ENCODE assay signal across 1 cellular context in the genomic region with DNA sequence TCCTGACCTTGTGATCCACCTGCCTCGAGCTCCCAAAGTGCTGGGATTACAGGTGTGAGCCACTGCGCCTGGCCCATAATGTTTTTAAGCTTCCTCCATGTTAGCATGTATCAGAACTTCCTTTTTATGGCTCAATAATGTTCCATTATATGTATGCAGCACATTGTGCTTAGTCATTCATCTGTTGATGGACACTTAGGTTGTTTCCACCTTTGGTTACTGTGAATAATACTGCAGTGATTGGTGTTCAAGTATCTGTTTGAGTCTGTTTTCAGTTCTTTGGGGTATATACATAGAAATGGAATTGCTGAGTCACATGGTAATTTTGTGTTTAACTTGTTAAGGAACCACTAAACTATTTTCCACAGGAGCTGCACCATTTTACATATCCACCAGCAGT.
TF ChIP-seq lines count a peak whose summit lies in the region.

No MANE protein-coding gene starts in this region.

TF ChIP-seq in GM12878, 131 proteins besides CTCF, POLR2A, EP300 and RAD21:
- TF ChIP-seq, protein P1, sequence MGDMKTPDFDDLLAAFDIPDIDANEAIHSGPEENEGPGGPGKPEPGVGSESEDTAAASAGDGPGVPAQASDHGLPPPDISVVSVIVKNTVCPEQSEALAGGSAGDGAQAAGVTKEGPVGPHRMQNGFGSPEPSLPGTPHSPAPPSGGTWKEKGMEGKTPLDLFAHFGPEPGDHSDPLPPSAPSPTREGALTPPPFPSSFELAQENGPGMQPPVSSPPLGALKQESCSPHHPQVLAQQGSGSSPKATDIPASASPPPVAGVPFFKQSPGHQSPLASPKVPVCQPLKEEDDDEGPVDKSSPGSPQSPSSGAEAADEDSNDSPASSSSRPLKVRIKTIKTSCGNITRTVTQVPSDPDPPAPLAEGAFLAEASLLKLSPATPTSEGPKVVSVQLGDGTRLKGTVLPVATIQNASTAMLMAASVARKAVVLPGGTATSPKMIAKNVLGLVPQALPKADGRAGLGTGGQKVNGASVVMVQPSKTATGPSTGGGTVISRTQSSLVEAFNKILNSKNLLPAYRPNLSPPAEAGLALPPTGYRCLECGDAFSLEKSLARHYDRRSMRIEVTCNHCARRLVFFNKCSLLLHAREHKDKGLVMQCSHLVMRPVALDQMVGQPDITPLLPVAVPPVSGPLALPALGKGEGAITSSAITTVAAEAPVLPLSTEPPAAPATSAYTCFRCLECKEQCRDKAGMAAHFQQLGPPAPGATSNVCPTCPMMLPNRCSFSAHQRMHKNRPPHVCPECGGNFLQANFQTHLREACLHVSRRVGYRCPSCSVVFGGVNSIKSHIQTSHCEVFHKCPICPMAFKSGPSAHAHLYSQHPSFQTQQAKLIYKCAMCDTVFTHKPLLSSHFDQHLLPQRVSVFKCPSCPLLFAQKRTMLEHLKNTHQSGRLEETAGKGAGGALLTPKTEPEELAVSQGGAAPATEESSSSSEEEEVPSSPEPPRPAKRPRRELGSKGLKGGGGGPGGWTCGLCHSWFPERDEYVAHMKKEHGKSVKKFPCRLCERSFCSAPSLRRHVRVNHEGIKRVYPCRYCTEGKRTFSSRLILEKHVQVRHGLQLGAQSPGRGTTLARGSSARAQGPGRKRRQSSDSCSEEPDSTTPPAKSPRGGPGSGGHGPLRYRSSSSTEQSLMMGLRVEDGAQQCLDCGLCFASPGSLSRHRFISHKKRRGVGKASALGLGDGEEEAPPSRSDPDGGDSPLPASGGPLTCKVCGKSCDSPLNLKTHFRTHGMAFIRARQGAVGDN (IDR thresholded peaks at IDR 0.05) = no peak
- TF ChIP-seq NBN (IDR thresholded peaks at IDR 0.05) = 0 out of 2 replicates have a peak, but pooled peaks have one; percentile 49
- TF ChIP-seq HDAC2 (IDR thresholded peaks at IDR 0.05) = no peak
- 0 out of 2 replicates have a peak, but pooled peaks have one; percentile 23 for TF ChIP-seq BCL11A (IDR thresholded peaks at IDR 0.05; ENCODE audit: low read depth, low read length)
- TF ChIP-seq NR2F1 (conservative IDR thresholded peaks at IDR 0.05) = no peak
- TF ChIP-seq, protein P2, sequence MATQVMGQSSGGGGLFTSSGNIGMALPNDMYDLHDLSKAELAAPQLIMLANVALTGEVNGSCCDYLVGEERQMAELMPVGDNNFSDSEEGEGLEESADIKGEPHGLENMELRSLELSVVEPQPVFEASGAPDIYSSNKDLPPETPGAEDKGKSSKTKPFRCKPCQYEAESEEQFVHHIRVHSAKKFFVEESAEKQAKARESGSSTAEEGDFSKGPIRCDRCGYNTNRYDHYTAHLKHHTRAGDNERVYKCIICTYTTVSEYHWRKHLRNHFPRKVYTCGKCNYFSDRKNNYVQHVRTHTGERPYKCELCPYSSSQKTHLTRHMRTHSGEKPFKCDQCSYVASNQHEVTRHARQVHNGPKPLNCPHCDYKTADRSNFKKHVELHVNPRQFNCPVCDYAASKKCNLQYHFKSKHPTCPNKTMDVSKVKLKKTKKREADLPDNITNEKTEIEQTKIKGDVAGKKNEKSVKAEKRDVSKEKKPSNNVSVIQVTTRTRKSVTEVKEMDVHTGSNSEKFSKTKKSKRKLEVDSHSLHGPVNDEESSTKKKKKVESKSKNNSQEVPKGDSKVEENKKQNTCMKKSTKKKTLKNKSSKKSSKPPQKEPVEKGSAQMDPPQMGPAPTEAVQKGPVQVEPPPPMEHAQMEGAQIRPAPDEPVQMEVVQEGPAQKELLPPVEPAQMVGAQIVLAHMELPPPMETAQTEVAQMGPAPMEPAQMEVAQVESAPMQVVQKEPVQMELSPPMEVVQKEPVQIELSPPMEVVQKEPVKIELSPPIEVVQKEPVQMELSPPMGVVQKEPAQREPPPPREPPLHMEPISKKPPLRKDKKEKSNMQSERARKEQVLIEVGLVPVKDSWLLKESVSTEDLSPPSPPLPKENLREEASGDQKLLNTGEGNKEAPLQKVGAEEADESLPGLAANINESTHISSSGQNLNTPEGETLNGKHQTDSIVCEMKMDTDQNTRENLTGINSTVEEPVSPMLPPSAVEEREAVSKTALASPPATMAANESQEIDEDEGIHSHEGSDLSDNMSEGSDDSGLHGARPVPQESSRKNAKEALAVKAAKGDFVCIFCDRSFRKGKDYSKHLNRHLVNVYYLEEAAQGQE (IDR thresholded peaks at IDR 0.05; ENCODE audit: low read depth, low read length) = no peak
- 0 out of 2 replicates have a peak, but pooled peaks have one; percentile 26 for TF ChIP-seq RAD51 (IDR thresholded peaks at IDR 0.05)
- TF ChIP-seq PAX5 (IDR thresholded peaks at IDR 0.05; ENCODE audit: borderline replicate concordance, low read depth, low read length) = no peak
- TF ChIP-seq SMC3 (IDR thresholded peaks at IDR 0.05; ENCODE audit: borderline replicate concordance, low read length) = no peak
- no peak for TF ChIP-seq FOS (IDR thresholded peaks at IDR 0.05; ENCODE audit: borderline replicate concordance, extremely low read depth, insufficient read length)
- 0 out of 2 replicates have a peak, but pooled peaks have one; percentile 21 for TF ChIP-seq IKZF1 (conservative IDR thresholded peaks at IDR 0.05)
- TF ChIP-seq BACH1 (IDR thresholded peaks at IDR 0.05; ENCODE audit: borderline replicate concordance) = peak; percentile 100
- peak; percentile 58 for TF ChIP-seq MTA2 (IDR thresholded peaks at IDR 0.05; ENCODE audit: low read depth)
- no peak for TF ChIP-seq ZZZ3 (IDR thresholded peaks at IDR 0.05; ENCODE audit: control insufficient read depth, insufficient read length, low read depth)
- 0 out of 4 replicates have a peak, but pooled peaks of 1 of the 2 experiments have one; percentile 27 for TF ChIP-seq IKZF2 (IDR thresholded peaks at IDR 0.05)
- TF ChIP-seq NFIC (IDR thresholded peaks at IDR 0.05; ENCODE audit: low read depth, low read length) = peak; percentile 53; the same call in 1 of the 2 replicates
- TF ChIP-seq, protein P3, sequence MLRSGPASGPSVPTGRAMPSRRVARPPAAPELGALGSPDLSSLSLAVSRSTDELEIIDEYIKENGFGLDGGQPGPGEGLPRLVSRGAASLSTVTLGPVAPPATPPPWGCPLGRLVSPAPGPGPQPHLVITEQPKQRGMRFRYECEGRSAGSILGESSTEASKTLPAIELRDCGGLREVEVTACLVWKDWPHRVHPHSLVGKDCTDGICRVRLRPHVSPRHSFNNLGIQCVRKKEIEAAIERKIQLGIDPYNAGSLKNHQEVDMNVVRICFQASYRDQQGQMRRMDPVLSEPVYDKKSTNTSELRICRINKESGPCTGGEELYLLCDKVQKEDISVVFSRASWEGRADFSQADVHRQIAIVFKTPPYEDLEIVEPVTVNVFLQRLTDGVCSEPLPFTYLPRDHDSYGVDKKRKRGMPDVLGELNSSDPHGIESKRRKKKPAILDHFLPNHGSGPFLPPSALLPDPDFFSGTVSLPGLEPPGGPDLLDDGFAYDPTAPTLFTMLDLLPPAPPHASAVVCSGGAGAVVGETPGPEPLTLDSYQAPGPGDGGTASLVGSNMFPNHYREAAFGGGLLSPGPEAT (IDR thresholded peaks at IDR 0.05; ENCODE audit: low read depth) = peak; percentile 77
- no peak for TF ChIP-seq MEF2A (IDR thresholded peaks at IDR 0.05; ENCODE audit: insufficient read depth, low read depth, low read length)
- no peak for TF ChIP-seq NR2C2 (IDR thresholded peaks at IDR 0.05; ENCODE audit: borderline replicate concordance, control insufficient read depth, insufficient read length, low read depth)
- TF ChIP-seq RUNX3 (IDR thresholded peaks at IDR 0.05; ENCODE audit: low read length) = peak; percentile 55; the same call in 1 of the 2 replicates
- TF ChIP-seq ZNF622 (IDR thresholded peaks at IDR 0.05) = no peak
- TF ChIP-seq, protein P4, sequence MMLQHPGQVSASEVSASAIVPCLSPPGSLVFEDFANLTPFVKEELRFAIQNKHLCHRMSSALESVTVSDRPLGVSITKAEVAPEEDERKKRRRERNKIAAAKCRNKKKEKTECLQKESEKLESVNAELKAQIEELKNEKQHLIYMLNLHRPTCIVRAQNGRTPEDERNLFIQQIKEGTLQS (IDR thresholded peaks at IDR 0.05; ENCODE audit: borderline replicate concordance, extremely low read depth, low read depth, low read length) = no peak
- no peak for TF ChIP-seq HDAC6 (IDR thresholded peaks at IDR 0.05; ENCODE audit: unreplicated experiment)
- TF ChIP-seq WRNIP1 (IDR thresholded peaks at IDR 0.05; ENCODE audit: borderline replicate concordance, low read depth, low read length) = no peak
- no peak for TF ChIP-seq POLR2AphosphoS5 (IDR thresholded peaks at IDR 0.05; ENCODE audit: low read length)
- TF ChIP-seq JUNB (IDR thresholded peaks at IDR 0.05) = peak; percentile 54; the same call in 1 of the 2 replicates
- no peak for TF ChIP-seq KLF5 (IDR thresholded peaks at IDR 0.05; ENCODE audit: partially characterized antibody)
- TF ChIP-seq CBX3 (IDR thresholded peaks at IDR 0.05; ENCODE audit: borderline replicate concordance, low read depth) = no peak
- peak; percentile 57; the same call in 1 of the 2 replicates for TF ChIP-seq ZNF217 (IDR thresholded peaks at IDR 0.05)
- no peak for TF ChIP-seq MYC (IDR thresholded peaks at IDR 0.05; ENCODE audit: insufficient read depth, insufficient read length, insufficient replicate concordance, low read length, severe bottlenecking)
- TF ChIP-seq TCF12 (IDR thresholded peaks at IDR 0.05; ENCODE audit: low read depth, low read length) = no peak
- TF ChIP-seq RFX5 (IDR thresholded peaks at IDR 0.05; ENCODE audit: low read depth, low read length) = no peak
- TF ChIP-seq ZNF24 (IDR thresholded peaks at IDR 0.05) = peak; percentile 77
- TF ChIP-seq SMARCA5 (IDR thresholded peaks at IDR 0.05) = no peak; the same call in 1 of the 2 replicates
- TF ChIP-seq ZNF207 (IDR thresholded peaks at IDR 0.05; ENCODE audit: borderline replicate concordance) = no peak
- no peak for TF ChIP-seq EED (IDR thresholded peaks at IDR 0.05; ENCODE audit: low read depth)
- TF ChIP-seq, protein P5, sequence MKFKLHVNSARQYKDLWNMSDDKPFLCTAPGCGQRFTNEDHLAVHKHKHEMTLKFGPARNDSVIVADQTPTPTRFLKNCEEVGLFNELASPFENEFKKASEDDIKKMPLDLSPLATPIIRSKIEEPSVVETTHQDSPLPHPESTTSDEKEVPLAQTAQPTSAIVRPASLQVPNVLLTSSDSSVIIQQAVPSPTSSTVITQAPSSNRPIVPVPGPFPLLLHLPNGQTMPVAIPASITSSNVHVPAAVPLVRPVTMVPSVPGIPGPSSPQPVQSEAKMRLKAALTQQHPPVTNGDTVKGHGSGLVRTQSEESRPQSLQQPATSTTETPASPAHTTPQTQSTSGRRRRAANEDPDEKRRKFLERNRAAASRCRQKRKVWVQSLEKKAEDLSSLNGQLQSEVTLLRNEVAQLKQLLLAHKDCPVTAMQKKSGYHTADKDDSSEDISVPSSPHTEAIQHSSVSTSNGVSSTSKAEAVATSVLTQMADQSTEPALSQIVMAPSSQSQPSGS (IDR thresholded peaks at IDR 0.05; ENCODE audit: low read length) = no peak
- TF ChIP-seq, protein P6, sequence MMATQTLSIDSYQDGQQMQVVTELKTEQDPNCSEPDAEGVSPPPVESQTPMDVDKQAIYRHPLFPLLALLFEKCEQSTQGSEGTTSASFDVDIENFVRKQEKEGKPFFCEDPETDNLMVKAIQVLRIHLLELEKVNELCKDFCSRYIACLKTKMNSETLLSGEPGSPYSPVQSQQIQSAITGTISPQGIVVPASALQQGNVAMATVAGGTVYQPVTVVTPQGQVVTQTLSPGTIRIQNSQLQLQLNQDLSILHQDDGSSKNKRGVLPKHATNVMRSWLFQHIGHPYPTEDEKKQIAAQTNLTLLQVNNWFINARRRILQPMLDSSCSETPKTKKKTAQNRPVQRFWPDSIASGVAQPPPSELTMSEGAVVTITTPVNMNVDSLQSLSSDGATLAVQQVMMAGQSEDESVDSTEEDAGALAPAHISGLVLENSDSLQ (IDR thresholded peaks at IDR 0.05) = peak; percentile 94
- TF ChIP-seq, protein P7, sequence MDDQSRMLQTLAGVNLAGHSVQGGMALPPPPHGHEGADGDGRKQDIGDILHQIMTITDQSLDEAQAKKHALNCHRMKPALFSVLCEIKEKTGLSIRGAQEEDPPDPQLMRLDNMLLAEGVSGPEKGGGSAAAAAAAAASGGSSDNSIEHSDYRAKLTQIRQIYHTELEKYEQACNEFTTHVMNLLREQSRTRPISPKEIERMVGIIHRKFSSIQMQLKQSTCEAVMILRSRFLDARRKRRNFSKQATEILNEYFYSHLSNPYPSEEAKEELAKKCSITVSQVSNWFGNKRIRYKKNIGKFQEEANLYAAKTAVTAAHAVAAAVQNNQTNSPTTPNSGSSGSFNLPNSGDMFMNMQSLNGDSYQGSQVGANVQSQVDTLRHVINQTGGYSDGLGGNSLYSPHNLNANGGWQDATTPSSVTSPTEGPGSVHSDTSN (IDR thresholded peaks at IDR 0.05; ENCODE audit: insufficient replicate concordance, low read depth, low read length) = peak; percentile 48
- peak; percentile 40; the same call in 1 of the 2 replicates for TF ChIP-seq ATF7 (IDR thresholded peaks at IDR 0.05; ENCODE audit: low read depth)
- TF ChIP-seq, protein P8, sequence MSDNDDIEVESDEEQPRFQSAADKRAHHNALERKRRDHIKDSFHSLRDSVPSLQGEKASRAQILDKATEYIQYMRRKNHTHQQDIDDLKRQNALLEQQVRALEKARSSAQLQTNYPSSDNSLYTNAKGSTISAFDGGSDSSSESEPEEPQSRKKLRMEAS (IDR thresholded peaks at IDR 0.05; ENCODE audit: low read depth, low read length) = no peak
- TF ChIP-seq, protein P9, sequence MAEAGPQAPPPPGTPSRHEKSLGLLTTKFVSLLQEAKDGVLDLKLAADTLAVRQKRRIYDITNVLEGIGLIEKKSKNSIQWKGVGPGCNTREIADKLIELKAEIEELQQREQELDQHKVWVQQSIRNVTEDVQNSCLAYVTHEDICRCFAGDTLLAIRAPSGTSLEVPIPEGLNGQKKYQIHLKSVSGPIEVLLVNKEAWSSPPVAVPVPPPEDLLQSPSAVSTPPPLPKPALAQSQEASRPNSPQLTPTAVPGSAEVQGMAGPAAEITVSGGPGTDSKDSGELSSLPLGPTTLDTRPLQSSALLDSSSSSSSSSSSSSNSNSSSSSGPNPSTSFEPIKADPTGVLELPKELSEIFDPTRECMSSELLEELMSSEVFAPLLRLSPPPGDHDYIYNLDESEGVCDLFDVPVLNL (IDR thresholded peaks at IDR 0.05; ENCODE audit: low read depth, low read length) = no peak
- TF ChIP-seq GATAD2B (conservative IDR thresholded peaks at IDR 0.05; ENCODE audit: low read depth) = no peak
- TF ChIP-seq TARDBP (IDR thresholded peaks at IDR 0.05; ENCODE audit: borderline replicate concordance) = no peak
- TF ChIP-seq DPF2 (IDR thresholded peaks at IDR 0.05) = 0 out of 2 replicates have a peak, but pooled peaks have one; percentile 51
- no peak for TF ChIP-seq SREBF2 (IDR thresholded peaks at IDR 0.05; ENCODE audit: low read length)
- TF ChIP-seq YY1 (IDR thresholded peaks at IDR 0.05; ENCODE audit: low read depth, low read length) = no peak
